Comparison of ENCODE assay signal across 2 cellular contexts in the genomic region with DNA sequence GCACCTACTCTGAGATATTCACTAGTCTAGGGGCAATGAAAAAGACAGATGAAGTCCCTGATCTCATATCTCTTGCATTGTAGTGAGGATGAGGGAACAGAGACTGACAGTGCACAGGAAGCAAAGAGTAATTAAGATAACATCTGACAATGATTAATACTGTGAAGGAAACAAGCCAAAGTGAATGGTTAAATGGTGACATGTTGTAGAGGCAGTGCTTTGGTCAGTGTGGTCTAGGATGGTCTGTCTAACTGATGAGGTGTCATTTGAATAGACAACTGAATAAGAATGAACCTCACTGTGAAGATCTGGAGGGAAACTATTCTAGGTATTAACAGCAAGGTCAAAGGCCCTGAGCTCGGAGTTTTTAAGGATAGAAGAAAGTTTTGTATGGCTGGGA.
TF ChIP-seq lines count a peak whose summit lies in the region.

No MANE protein-coding gene starts in this region.

TF ChIP-seq in SK-N-SH, 30 proteins besides CTCF, POLR2A, EP300 and RAD21 (continues in another document):
- TF ChIP-seq FOSL2 (IDR thresholded peaks at IDR 0.05; ENCODE audit: borderline replicate concordance, low read depth): no peak
- no peak for TF ChIP-seq TAF1 (IDR thresholded peaks at IDR 0.05; ENCODE audit: borderline replicate concordance, low read depth, low read length)
- TF ChIP-seq, protein P1, sequence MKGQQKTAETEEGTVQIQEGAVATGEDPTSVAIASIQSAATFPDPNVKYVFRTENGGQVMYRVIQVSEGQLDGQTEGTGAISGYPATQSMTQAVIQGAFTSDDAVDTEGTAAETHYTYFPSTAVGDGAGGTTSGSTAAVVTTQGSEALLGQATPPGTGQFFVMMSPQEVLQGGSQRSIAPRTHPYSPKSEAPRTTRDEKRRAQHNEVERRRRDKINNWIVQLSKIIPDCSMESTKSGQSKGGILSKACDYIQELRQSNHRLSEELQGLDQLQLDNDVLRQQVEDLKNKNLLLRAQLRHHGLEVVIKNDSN (IDR thresholded peaks at IDR 0.05; ENCODE audit: borderline replicate concordance, low read depth): no peak
- no peak for TF ChIP-seq SMC3 (IDR thresholded peaks at IDR 0.05; ENCODE audit: low read depth, low read length)
- TF ChIP-seq, protein P2, sequence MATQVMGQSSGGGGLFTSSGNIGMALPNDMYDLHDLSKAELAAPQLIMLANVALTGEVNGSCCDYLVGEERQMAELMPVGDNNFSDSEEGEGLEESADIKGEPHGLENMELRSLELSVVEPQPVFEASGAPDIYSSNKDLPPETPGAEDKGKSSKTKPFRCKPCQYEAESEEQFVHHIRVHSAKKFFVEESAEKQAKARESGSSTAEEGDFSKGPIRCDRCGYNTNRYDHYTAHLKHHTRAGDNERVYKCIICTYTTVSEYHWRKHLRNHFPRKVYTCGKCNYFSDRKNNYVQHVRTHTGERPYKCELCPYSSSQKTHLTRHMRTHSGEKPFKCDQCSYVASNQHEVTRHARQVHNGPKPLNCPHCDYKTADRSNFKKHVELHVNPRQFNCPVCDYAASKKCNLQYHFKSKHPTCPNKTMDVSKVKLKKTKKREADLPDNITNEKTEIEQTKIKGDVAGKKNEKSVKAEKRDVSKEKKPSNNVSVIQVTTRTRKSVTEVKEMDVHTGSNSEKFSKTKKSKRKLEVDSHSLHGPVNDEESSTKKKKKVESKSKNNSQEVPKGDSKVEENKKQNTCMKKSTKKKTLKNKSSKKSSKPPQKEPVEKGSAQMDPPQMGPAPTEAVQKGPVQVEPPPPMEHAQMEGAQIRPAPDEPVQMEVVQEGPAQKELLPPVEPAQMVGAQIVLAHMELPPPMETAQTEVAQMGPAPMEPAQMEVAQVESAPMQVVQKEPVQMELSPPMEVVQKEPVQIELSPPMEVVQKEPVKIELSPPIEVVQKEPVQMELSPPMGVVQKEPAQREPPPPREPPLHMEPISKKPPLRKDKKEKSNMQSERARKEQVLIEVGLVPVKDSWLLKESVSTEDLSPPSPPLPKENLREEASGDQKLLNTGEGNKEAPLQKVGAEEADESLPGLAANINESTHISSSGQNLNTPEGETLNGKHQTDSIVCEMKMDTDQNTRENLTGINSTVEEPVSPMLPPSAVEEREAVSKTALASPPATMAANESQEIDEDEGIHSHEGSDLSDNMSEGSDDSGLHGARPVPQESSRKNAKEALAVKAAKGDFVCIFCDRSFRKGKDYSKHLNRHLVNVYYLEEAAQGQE (IDR thresholded peaks at IDR 0.05; ENCODE audit: low read depth, low read length): no peak
- no peak for TF ChIP-seq NRF1 (IDR thresholded peaks at IDR 0.05; ENCODE audit: low read depth, low read length)
- TF ChIP-seq, protein P3, sequence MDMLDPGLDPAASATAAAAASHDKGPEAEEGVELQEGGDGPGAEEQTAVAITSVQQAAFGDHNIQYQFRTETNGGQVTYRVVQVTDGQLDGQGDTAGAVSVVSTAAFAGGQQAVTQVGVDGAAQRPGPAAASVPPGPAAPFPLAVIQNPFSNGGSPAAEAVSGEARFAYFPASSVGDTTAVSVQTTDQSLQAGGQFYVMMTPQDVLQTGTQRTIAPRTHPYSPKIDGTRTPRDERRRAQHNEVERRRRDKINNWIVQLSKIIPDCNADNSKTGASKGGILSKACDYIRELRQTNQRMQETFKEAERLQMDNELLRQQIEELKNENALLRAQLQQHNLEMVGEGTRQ (IDR thresholded peaks at IDR 0.05; ENCODE audit: borderline replicate concordance, low read depth, low read length): no peak
- no peak for TF ChIP-seq RCOR1 (IDR thresholded peaks at IDR 0.05; ENCODE audit: low read length)
- TF ChIP-seq, protein P4, sequence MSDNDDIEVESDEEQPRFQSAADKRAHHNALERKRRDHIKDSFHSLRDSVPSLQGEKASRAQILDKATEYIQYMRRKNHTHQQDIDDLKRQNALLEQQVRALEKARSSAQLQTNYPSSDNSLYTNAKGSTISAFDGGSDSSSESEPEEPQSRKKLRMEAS (IDR thresholded peaks at IDR 0.05; ENCODE audit: low read depth): no peak
- TF ChIP-seq, protein P5, sequence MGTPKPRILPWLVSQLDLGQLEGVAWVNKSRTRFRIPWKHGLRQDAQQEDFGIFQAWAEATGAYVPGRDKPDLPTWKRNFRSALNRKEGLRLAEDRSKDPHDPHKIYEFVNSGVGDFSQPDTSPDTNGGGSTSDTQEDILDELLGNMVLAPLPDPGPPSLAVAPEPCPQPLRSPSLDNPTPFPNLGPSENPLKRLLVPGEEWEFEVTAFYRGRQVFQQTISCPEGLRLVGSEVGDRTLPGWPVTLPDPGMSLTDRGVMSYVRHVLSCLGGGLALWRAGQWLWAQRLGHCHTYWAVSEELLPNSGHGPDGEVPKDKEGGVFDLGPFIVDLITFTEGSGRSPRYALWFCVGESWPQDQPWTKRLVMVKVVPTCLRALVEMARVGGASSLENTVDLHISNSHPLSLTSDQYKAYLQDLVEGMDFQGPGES (IDR thresholded peaks at IDR 0.05; ENCODE audit: low read depth, low read length): no peak
- no peak for TF ChIP-seq SIN3A (IDR thresholded peaks at IDR 0.05; ENCODE audit: borderline replicate concordance, low read depth, low read length)
- TF ChIP-seq TEAD4 (IDR thresholded peaks at IDR 0.05; ENCODE audit: borderline replicate concordance, insufficient read depth): no peak
- TF ChIP-seq EZH2phosphoT487 (IDR thresholded peaks at IDR 0.05; ENCODE audit: borderline replicate concordance, low read depth): no peak
- no peak for TF ChIP-seq GATA2 (CRISPR knock-in tag; IDR thresholded peaks at IDR 0.05)
- TF ChIP-seq FOXM1 (IDR thresholded peaks at IDR 0.05; ENCODE audit: low read depth): no peak
- TF ChIP-seq YY1 (IDR thresholded peaks at IDR 0.05; ENCODE audit: low read depth): no peak
- no peak for TF ChIP-seq RXRA (IDR thresholded peaks at IDR 0.05; ENCODE audit: borderline replicate concordance, low read depth)
- TF ChIP-seq CHD2 (IDR thresholded peaks at IDR 0.05; ENCODE audit: low read length, partially characterized antibody): no peak
- TF ChIP-seq GABPA (IDR thresholded peaks at IDR 0.05; ENCODE audit: low read depth): no peak
- TF ChIP-seq FOXJ3 (CRISPR knock-in tag; IDR thresholded peaks at IDR 0.05): no peak
- TF ChIP-seq NFIC (IDR thresholded peaks at IDR 0.05; ENCODE audit: borderline replicate concordance): peak; percentile 41; the same call in 1 of the 2 replicates
- TF ChIP-seq, protein P6, sequence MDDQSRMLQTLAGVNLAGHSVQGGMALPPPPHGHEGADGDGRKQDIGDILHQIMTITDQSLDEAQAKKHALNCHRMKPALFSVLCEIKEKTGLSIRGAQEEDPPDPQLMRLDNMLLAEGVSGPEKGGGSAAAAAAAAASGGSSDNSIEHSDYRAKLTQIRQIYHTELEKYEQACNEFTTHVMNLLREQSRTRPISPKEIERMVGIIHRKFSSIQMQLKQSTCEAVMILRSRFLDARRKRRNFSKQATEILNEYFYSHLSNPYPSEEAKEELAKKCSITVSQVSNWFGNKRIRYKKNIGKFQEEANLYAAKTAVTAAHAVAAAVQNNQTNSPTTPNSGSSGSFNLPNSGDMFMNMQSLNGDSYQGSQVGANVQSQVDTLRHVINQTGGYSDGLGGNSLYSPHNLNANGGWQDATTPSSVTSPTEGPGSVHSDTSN (IDR thresholded peaks at IDR 0.05): peak; percentile 79

TF ChIP-seq in SK-N-SH treated with all-trans-retinoic acid at 6 μM for 48 hours, 23 proteins besides CTCF, POLR2A, EP300 and RAD21:
- no peak for TF ChIP-seq TCF4 (CRISPR knock-in tag; IDR thresholded peaks at IDR 0.05; ENCODE audit: borderline replicate concordance)
